In the genomic region with DNA sequence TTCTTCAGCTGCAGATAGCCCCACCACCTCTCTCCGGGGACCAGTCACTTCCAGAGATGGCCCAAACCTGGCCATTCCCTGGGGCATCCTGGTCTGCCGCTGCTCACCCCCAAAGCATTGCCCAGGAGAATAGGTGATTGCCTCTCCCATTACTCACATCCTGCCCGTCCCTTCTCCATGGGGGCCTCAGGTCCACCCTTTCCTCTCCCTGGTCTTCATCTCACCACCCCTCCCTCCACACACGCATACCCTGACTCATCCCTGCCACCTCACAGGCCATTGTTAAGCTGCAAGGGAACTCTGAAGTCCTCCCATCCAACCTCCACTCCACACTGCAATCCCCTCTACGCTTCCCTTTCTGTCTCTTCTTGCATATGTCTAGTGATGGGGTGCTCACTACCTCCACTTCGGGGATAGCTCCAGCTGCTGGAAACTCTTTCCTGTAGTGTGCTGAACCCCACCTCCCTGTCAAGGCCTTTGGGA, we compare ENCODE assay signal across 8 cellular contexts. TPM values are rescaled to one million over a fixed set of nuclear protein-coding genes. Genes with fewer than 3 reads are reported as not detected.
DNase-seq lines count a peak whose midpoint lies in the region; ATAC-seq and TF ChIP-seq lines count a peak whose summit lies in the region.

Gene PLEKHG5 (minus strand): TSS at position 188 of the 483 bp plus-strand sequence. CDS start 14,096 bp downstream, outside the sequence.

- H3K36me3 Mint-ChIP-seq in immature natural killer cell, result no peaks in the 10 kb centered on the region
- no peaks in the 10 kb centered on the region for H3K36me3 Mint-ChIP-seq in stimulated activated naive B cell treated with anti-CD40 and anti-IgM and Interleukin-4, amounts not matched to agents 10 μg/mL and 1 μg/mL and 100 μg/mL, for 72 hours

- peak within 1 kb of the TSS in 3 of 6 donors; percentile 28 to 62 (median 30) for H3K27ac Mint-ChIP-seq in immature natural killer cell
- H3K27ac Mint-ChIP-seq in stimulated activated naive B cell treated with anti-CD40 and anti-IgM and Interleukin-4, amounts not matched to agents 10 μg/mL and 1 μg/mL and 100 μg/mL, for 72 hours, result peak within 1 kb of the TSS; percentile 31

- H3K36me3 ChIP-seq in HUES48 (ENCODE audit: control insufficient read depth, insufficient read depth, low read length), result no peaks in the 10 kb centered on the region

- H3K4me1 Mint-ChIP-seq in immature natural killer cell, result peaks cover 6 to 11% of the 10 kb centered on the region in 2 donors
- H3K4me1 Mint-ChIP-seq in stimulated activated naive B cell treated with anti-CD40 and anti-IgM and Interleukin-4, amounts not matched to agents 10 μg/mL and 1 μg/mL and 100 μg/mL, for 72 hours, result peaks cover 15 to 28% of the 10 kb centered on the region in 2 donors

- peaks cover 0 to 3% (median 0%) of the 10 kb centered on the region in 6 donors for H3K9me3 Mint-ChIP-seq in immature natural killer cell
- H3K9me3 Mint-ChIP-seq in stimulated activated naive B cell treated with anti-CD40 and anti-IgM and Interleukin-4, amounts not matched to agents 10 μg/mL and 1 μg/mL and 100 μg/mL, for 72 hours, result no peaks in the 10 kb centered on the region

- peaks cover 6 to 11% (median 10%) of the 10 kb centered on the region in 3 donors for H3K27me3 Mint-ChIP-seq in immature natural killer cell (ENCODE audit: low read depth in 3 of 3)
- H3K27me3 Mint-ChIP-seq in stimulated activated naive B cell treated with anti-CD40 and anti-IgM and Interleukin-4, amounts not matched to agents 10 μg/mL and 1 μg/mL and 100 μg/mL, for 72 hours, result peaks cover 23 to 43% of the 10 kb centered on the region in 2 donors

- POLR2A ChIA-PET in AG04449 (lab: Yijun Ruan, JAX), result interaction anchor here (0.6 to 0.8 kb wide), 2 partner anchors 26 to 809 kb away, joined by 3 to 4 read pairs; no protein-coding TSS in a partner anchor

- peak within 1 kb of the TSS; percentile 84 for H3K4me3 ChIP-seq in AG04449 (ENCODE audit: low read depth, low read length)
- peak within 1 kb of the TSS; percentile 87 for H3K4me3 ChIP-seq in HUES48 (ENCODE audit: low read depth, low read length)
- H3K4me3 ChIP-seq in astrocyte of the spinal cord (ENCODE audit: low read depth, low read length), result peak within 1 kb of the TSS; percentile 89

- peaks cover 22% of the 10 kb centered on the region for H3K4me1 ChIP-seq in HUES48 (ENCODE audit: control insufficient read depth, insufficient read depth, low read length)

- peak within 1 kb of the TSS; percentile 41 for H3K9ac ChIP-seq in HUES48 (ENCODE audit: low read depth, low read length)

- no peaks in the 10 kb centered on the region for H3K9me3 ChIP-seq in HUES48 (ENCODE audit: control insufficient read depth, insufficient read depth, low read length)

- CTCF ChIA-PET in AG04449 (lab: Yijun Ruan, JAX), result interaction anchor here (0.6 to 11.0 kb wide), 13 partner anchors 10 to 163 kb away, joined by 3 to 236 read pairs (median 28); partner anchors contain the start of genes NOL9, TAS1R1, TNFRSF25 and ZBTB48

- DNase-seq in AG04449 (ENCODE audit: low read depth, low spot score) (no peak), astrocyte of the spinal cord (ENCODE audit: low read depth, low spot score) (peak; percentile 84), immature natural killer cell (no peak)
- DNase-seq in stimulated activated naive B cell treated with anti-CD40 and anti-IgM and Interleukin-4, amounts not matched to agents 10 μg/mL and 1 μg/mL and 100 μg/mL, for 72 hours, result no peak
- no peak for DNase-seq in activated CD8-positive, alpha-beta memory T cell treated with anti-CD3 and anti-CD28 coated beads, Interleukin-2, amount 50 U/mL, for 48 hours

- in situ Hi-C loops in astrocyte of the spinal cord (cut with HindIII; ENCODE audit: low sequenced_read_pairs), result no loop called here

- H3K27me3 ChIP-seq in HUES48 (ENCODE audit: control insufficient read depth, insufficient read depth, low read length), result peaks cover 10% of the 10 kb centered on the region

- ATAC-seq in stimulated activated naive B cell treated with anti-CD40 and anti-IgM and Interleukin-4, amounts not matched to agents 10 μg/mL and 1 μg/mL and 100 μg/mL, for 72 hours (replicated peaks), result no peak
- no peak for ATAC-seq in activated CD4-positive, CD25-positive, alpha-beta regulatory T cell treated with anti-CD3 and anti-CD28 coated beads, Interleukin-2, amount 50 U/mL, for 24 hours
- ATAC-seq in HG03354 (IDR thresholded peaks at IDR 0.05; ENCODE audit: poor library complexity, severe bottlenecking, unreplicated experiment), result no peak

- TF ChIP-seq CTCF in AG04449 (IDR thresholded peaks at IDR 0.05; ENCODE audit: insufficient read depth, low read length, missing control alignments) (no peak), astrocyte of the spinal cord (IDR thresholded peaks at IDR 0.05; ENCODE audit: low read depth, low read length) (no peak)

- peak within 1 kb of the TSS; percentile 85 for H3K27ac ChIP-seq in HUES48 (ENCODE audit: low read depth, low read length)

- peak within 1 kb of the TSS; percentile 4 to 77 (median 54) for H3K4me3 Mint-ChIP-seq in immature natural killer cell
- H3K4me3 Mint-ChIP-seq in stimulated activated naive B cell treated with anti-CD40 and anti-IgM and Interleukin-4, amounts not matched to agents 10 μg/mL and 1 μg/mL and 100 μg/mL, for 72 hours, result peak within 1 kb of the TSS; percentile 84 to 88

RNA-seq across cellular contexts. Expression of gene PLEKHG5, which starts in this region (rescaled TPM):
- under 1 TPM in 1 of 3 donors, not detected in 2; 0.08 TPM for polyA plus RNA-seq in immature natural killer cell
